Comparison of ENCODE assay signal across 1 cellular context in genomic region chr14:23000860-23001259, GRCh38.
TF ChIP-seq lines count a peak whose summit lies in the region.

No MANE protein-coding gene starts in this region.

TF ChIP-seq in GM12878, 131 proteins besides CTCF, POLR2A, EP300 and RAD21:
- TF ChIP-seq NR2F1 (conservative IDR thresholded peaks at IDR 0.05): peak; percentile 48; the same call in 1 of the 2 replicates
- no peak for TF ChIP-seq CHD2 (IDR thresholded peaks at IDR 0.05; ENCODE audit: borderline replicate concordance, low read depth, low read length)
TF ChIP-seq in GM12878: peak in this region for 1.
